ENCODE assay signal across 25 cellular contexts in genomic region chr2:233121856-233122255, GRCh38.
DNase-seq lines count a peak whose midpoint lies in the region; ATAC-seq, FAIRE-seq and TF ChIP-seq lines count a peak whose summit lies in the region.
"Had no signal": no experiment of that assay in that cellular context is flagged by ENCODE, and none has a peak within 500 bp of the region (broad histone marks: within the 10 kb centered on the region; RNA-seq: fewer than 3 reads in every experiment).

No MANE protein-coding gene starts in this region.

- no peak for DNase-seq in activated naive CD4-positive, alpha-beta T cell treated with anti-CD3 and anti-CD28 coated beads, Interleukin-2, amount 50 U/mL, for 72 hours (ENCODE audit: low spot score in 2 of 2)
- no peak for DNase-seq in activated naive CD4-positive, alpha-beta T cell treated with anti-CD3 and anti-CD28 coated beads, Interleukin-2, amount 50 U/mL, for 16 hours
- DNase-seq in bronchial epithelial cell (ENCODE audit: low read depth) (no peak), natural killer cell (no peak), upper lobe of right lung (peak; percentile 35)
- DNase-seq: activated CD4-positive, alpha-beta T cell treated with anti-CD3 and anti-CD28 coated beads, Interleukin-2, amount 50 U/mL, for 1 hour; activated CD8-positive, alpha-beta memory T cell treated with anti-CD3 and anti-CD28 coated beads, Interleukin-2, amount 50 U/mL, for 4 hours; cortex of kidney; DMS53; NCI-H1694; NCI-H2171 treated with DMSO at 0.1 percent for 48 hours; NCI-H526; stimulated activated CD8-positive, alpha-beta memory T cell treated with anti-CD3 and anti-CD28 coated beads, Interleukin-4, amount 100 ng/mL, for 48 hours; T-helper 2 cell had no signal

- H3K4me1 Mint-ChIP-seq in natural killer cell, result peaks cover 41 to 44% of the 10 kb centered on the region in 2 donors

- intact Hi-C loops in natural killer cell (cut with micrococcal nuclease), result no loop called here
- intact Hi-C loops in upper lobe of right lung (cut with DNase I), result no loop called here

- H3K27me3 ChIP-seq in bronchial epithelial cell (ENCODE audit: control insufficient read depth, insufficient read depth, low read length) (no peaks in the 10 kb centered on the region), upper lobe of right lung (no peaks in the 10 kb centered on the region)

- TF ChIP-seq CTCF in bronchial epithelial cell (IDR thresholded peaks at IDR 0.05; ENCODE audit: insufficient read depth, low read length, severe bottlenecking) (no peak), natural killer cell (IDR thresholded peaks at IDR 0.05) (no peak), upper lobe of right lung (IDR thresholded peaks at IDR 0.05) (no peak)

- no peak for ATAC-seq in activated naive CD4-positive, alpha-beta T cell treated with anti-CD3 and anti-CD28 coated beads, Interleukin-2, amount 50 U/mL, for 72 hours
- no peak for ATAC-seq in natural killer cell
- ATAC-seq in upper lobe of right lung, result no peak
- ATAC-seq in GM21447 (IDR thresholded peaks at IDR 0.05; ENCODE audit: unreplicated experiment), result no peak
- no peak for ATAC-seq in HG02884 (IDR thresholded peaks at IDR 0.05; ENCODE audit: unreplicated experiment)
- ATAC-seq in GM21737 (IDR thresholded peaks at IDR 0.05; ENCODE audit: unreplicated experiment), result no peak
- ATAC-seq: gastroesophageal sphincter, GM23338 had no signal

- H3K9me3 Mint-ChIP-seq in activated naive CD4-positive, alpha-beta T cell treated with anti-CD3 and anti-CD28 coated beads, Interleukin-2, amount 50 U/mL, for 72 hours, result no peaks in the 10 kb centered on the region
- no peaks in the 10 kb centered on the region for H3K9me3 Mint-ChIP-seq in natural killer cell
- H3K9me3 Mint-ChIP-seq: activated T-helper 2 cell treated with anti-CD3 and anti-CD28 coated beads, Interferon-gamma antibody, Interleukin-2, Interleukin-4, amounts not matched to agents 10 μg/mL and 5 μg/mL and 100 μg/mL, durations not matched to agents 14 hours and 24 hours and 36 hours; GM23338 had no signal

- peak; percentile 89 for FAIRE-seq in bronchial epithelial cell (lab: Jason Lieb, UNC)
- FAIRE-seq: keratinocyte, RCC 7860, urothelium cell line had no signal

- peaks cover 16 to 46% of the 10 kb centered on the region in 2 donors for H3K36me3 Mint-ChIP-seq in activated naive CD4-positive, alpha-beta T cell treated with anti-CD3 and anti-CD28 coated beads, Interleukin-2, amount 50 U/mL, for 72 hours
- peaks cover 28% of the 10 kb centered on the region for H3K36me3 Mint-ChIP-seq in natural killer cell

- H3K27ac Mint-ChIP-seq in activated naive CD4-positive, alpha-beta T cell treated with anti-CD3 and anti-CD28 coated beads, Interleukin-2, amount 50 U/mL, for 72 hours, result peak overlapping the region; percentile 13 to 44
- peak overlapping the region; percentile 63 to 71 for H3K27ac Mint-ChIP-seq in natural killer cell
- H3K27ac Mint-ChIP-seq: activated T-helper 2 cell treated with anti-CD3 and anti-CD28 coated beads, Interferon-gamma antibody, Interleukin-2, Interleukin-4, amounts not matched to agents 10 μg/mL and 5 μg/mL and 100 μg/mL, durations not matched to agents 14 hours and 24 hours and 36 hours; GM23338 had no signal

- H3K27ac ChIP-seq in upper lobe of right lung, result no peak overlapping the region
- H3K27ac ChIP-seq: gastroesophageal sphincter, prostate gland, SK-N-MC had no signal

- no peak overlapping the region for H3K4me3 Mint-ChIP-seq in natural killer cell
- H3K4me3 Mint-ChIP-seq: GM23338 had no signal

- no peaks in the 10 kb centered on the region for H3K9me3 ChIP-seq in upper lobe of right lung
- H3K9me3 ChIP-seq: gastroesophageal sphincter, prostate gland had no signal

- H3K36me3 ChIP-seq in bronchial epithelial cell (ENCODE audit: control insufficient read depth, insufficient read depth, low read length) (no peaks in the 10 kb centered on the region), upper lobe of right lung (peaks cover 11% of the 10 kb centered on the region)
- H3K36me3 ChIP-seq: prostate gland had no signal

- H3K27me3 Mint-ChIP-seq in natural killer cell (ENCODE audit: low read depth in 2 of 2), result no peaks in the 10 kb centered on the region

- H3K4me1 ChIP-seq in upper lobe of right lung, result no peaks in the 10 kb centered on the region
- H3K4me1 ChIP-seq: gastroesophageal sphincter, prostate gland had no signal

- H3K4me3 ChIP-seq in bronchial epithelial cell (ENCODE audit: low read depth, low read length), result no peak overlapping the region
- no peak overlapping the region for H3K4me3 ChIP-seq in upper lobe of right lung
- H3K4me3 ChIP-seq: gastroesophageal sphincter, GM23338, prostate gland, SK-N-MC had no signal
